22 cellular contexts compared by ENCODE assay signal in genomic region chr16:27841911-27842310, GRCh38.
"Had no signal": no experiment of that assay in that cellular context is flagged by ENCODE, and none has a peak within 500 bp of the region (broad histone marks: within the 10 kb centered on the region; RNA-seq: fewer than 3 reads in every experiment).

No MANE protein-coding gene starts in this region.

- H3K4me3 Mint-ChIP-seq: dendritic cell treated with granulocyte-macrophage colony-stimulating factor and Interleukin-4, amounts not matched to agents 40 ng/mL and 50 ng/mL, for 4 days; natural killer cell; stimulated activated memory B cell treated with anti-CD40 and anti-IgM and Interleukin-4, amounts not matched to agents 10 μg/mL and 1 μg/mL and 100 μg/mL, for 72 hours had no signal

- H3K36me3 Mint-ChIP-seq: stimulated activated memory B cell treated with anti-CD40 and anti-IgM and Interleukin-4, amounts not matched to agents 10 μg/mL and 1 μg/mL and 100 μg/mL, for 72 hours had no signal

- H3K4me1 ChIP-seq: colonic mucosa, esophagus muscularis mucosa, foreskin keratinocyte, gastroesophageal sphincter, heart left ventricle, lower lobe of right lung, right lobe of liver, tibial nerve, upper lobe of left lung, vagina had no signal

- H3K27me3 ChIP-seq: colonic mucosa, foreskin keratinocyte, hepatocyte, ovary, right lobe of liver, tibial nerve, upper lobe of left lung, vagina had no signal

- H3K4me1 Mint-ChIP-seq: natural killer cell; stimulated activated memory B cell treated with anti-CD40 and anti-IgM and Interleukin-4, amounts not matched to agents 10 μg/mL and 1 μg/mL and 100 μg/mL, for 72 hours had no signal

- H3K36me3 ChIP-seq: colonic mucosa, esophagus muscularis mucosa, gastroesophageal sphincter, heart left ventricle, lower lobe of right lung, ovary, right lobe of liver, thoracic aorta, tibial nerve, upper lobe of left lung, vagina had no signal

- H3K9me3 ChIP-seq: colonic mucosa, lower lobe of right lung, ovary, right lobe of liver, thoracic aorta, upper lobe of left lung, vagina had no signal

- H3K4me3 ChIP-seq: colonic mucosa, esophagus muscularis mucosa, gastroesophageal sphincter, heart left ventricle, hepatocyte, lower lobe of right lung, ovary, right lobe of liver, thoracic aorta, tibial nerve, upper lobe of left lung, vagina had no signal

- H3K9me3 Mint-ChIP-seq: natural killer cell had no signal

- ATAC-seq: foreskin keratinocyte; gastroesophageal sphincter; heart left ventricle; left ventricle myocardium superior; lower lobe of right lung; natural killer cell; right lobe of liver; stimulated activated memory B cell treated with anti-CD40 and anti-IgM and Interleukin-4, amounts not matched to agents 10 μg/mL and 1 μg/mL and 100 μg/mL, for 72 hours; stimulated activated naive CD8-positive, alpha-beta T cell treated with anti-CD3 and anti-CD28 coated beads, Interleukin-15, Interleukin-2, amounts not matched to agents 100 U/mL and 50 U/mL, for 24 hours had no signal

- H3K27ac Mint-ChIP-seq: dendritic cell treated with granulocyte-macrophage colony-stimulating factor and Interleukin-4, amounts not matched to agents 40 ng/mL and 50 ng/mL, for 4 days; natural killer cell; stimulated activated memory B cell treated with anti-CD40 and anti-IgM and Interleukin-4, amounts not matched to agents 10 μg/mL and 1 μg/mL and 100 μg/mL, for 72 hours had no signal

- H3K27ac ChIP-seq: colonic mucosa, esophagus muscularis mucosa, foreskin keratinocyte, gastroesophageal sphincter, heart left ventricle, hepatocyte, lower lobe of right lung, ovary, right lobe of liver, thoracic aorta, tibial nerve, upper lobe of left lung, vagina had no signal

- DNase-seq: colonic mucosa; effector memory CD4-positive, alpha-beta T cell; foreskin keratinocyte; heart left ventricle; left ventricle myocardium superior; lower lobe of right lung; natural killer cell; occipital lobe; ovary; right lobe of liver; stimulated activated CD4-positive, alpha-beta T cell treated with anti-CD3 and anti-CD28 coated beads, Interleukin-4, amount 100 ng/mL, for 4 hours; stimulated activated naive CD8-positive, alpha-beta T cell treated with anti-CD3 and anti-CD28 coated beads, Interleukin-15, Interleukin-2, amounts not matched to agents 100 U/mL and 50 U/mL, for 24 hours; substantia nigra; upper lobe of left lung had no signal
